In the genomic region with DNA sequence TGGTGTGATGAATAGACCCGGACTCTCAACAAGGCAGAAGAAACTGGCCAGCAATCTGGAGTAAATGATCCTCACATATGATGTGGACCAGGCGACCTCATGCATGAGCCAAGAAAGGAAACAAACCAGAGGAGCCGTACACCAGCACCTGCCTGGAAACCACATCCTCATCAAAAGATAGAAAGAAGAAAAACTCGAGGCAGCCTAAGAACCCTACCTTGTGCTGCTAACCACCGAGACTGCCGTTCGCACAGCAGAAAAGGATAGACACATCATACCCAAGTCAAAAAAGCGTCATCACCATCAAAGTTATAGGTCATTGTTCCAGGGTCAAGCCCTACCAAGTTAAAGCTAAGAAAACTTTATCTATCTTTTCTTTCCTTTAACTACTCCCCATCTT, we compare ENCODE assay signal across 11 cellular contexts.
DNase-seq lines count a peak whose midpoint lies in the region; ATAC-seq and TF ChIP-seq lines count a peak whose summit lies in the region.
"Had no signal": no experiment of that assay in that cellular context is flagged by ENCODE, and none has a peak within 500 bp of the region (broad histone marks: within the 10 kb centered on the region; RNA-seq: fewer than 3 reads in every experiment).

No MANE protein-coding gene starts in this region.

- peaks cover 22% of the 10 kb centered on the region for H3K4me1 ChIP-seq in CD8-positive, alpha-beta T cell (ENCODE audit: insufficient read depth, low read length)
- peaks cover 12% of the 10 kb centered on the region for H3K4me1 ChIP-seq in HAP-1
- H3K4me1 ChIP-seq: parathyroid adenoma had no signal

- no peak overlapping the region for H3K4me3 ChIP-seq in CD8-positive, alpha-beta T cell (ENCODE audit: low read depth, low read length)
- H3K4me3 ChIP-seq in HAP-1 = no peak overlapping the region

- in situ Hi-C loops in HAP-1 (cut with MboI; ENCODE audit: low sequenced_read_pairs) = loop anchor here (25.0 kb wide), 1 partner anchor 339 kb away; no protein-coding TSS in a partner anchor

- H3K9me3 ChIP-seq in CD8-positive, alpha-beta T cell (ENCODE audit: low read length) = no peaks in the 10 kb centered on the region
- no peaks in the 10 kb centered on the region; the same call in 1 of the 2 replicates for H3K9me3 ChIP-seq in HAP-1

- no peak overlapping the region for H3K27ac ChIP-seq in CD8-positive, alpha-beta T cell (ENCODE audit: low read depth, low read length)
- H3K27ac ChIP-seq: brain microvascular endothelial cell, KMS-11, parathyroid adenoma had no signal

- peak overlapping the region; percentile 73 for H3K27ac Mint-ChIP-seq in CD8-positive, alpha-beta T cell
- H3K27ac Mint-ChIP-seq in memory B cell = peak overlapping the region; percentile 25

- POLR2A ChIA-PET in CD8-positive, alpha-beta T cell (lab: Charles Lee) = interaction anchor here (0.7 kb wide), 1 partner anchor 15 kb away, joined by 3 read pairs; no protein-coding TSS in a partner anchor

- H3K27me3 Mint-ChIP-seq in CD8-positive, alpha-beta T cell (ENCODE audit: low read depth) = no peaks in the 10 kb centered on the region
- no peaks in the 10 kb centered on the region for H3K27me3 Mint-ChIP-seq in memory B cell

- H3K27me3 ChIP-seq in CD8-positive, alpha-beta T cell (ENCODE audit: insufficient read depth, low read length) = no peaks in the 10 kb centered on the region
- H3K27me3 ChIP-seq in HAP-1 (ENCODE audit: low read depth) = no peaks in the 10 kb centered on the region
- H3K27me3 ChIP-seq: brain microvascular endothelial cell had no signal

- no peaks in the 10 kb centered on the region for H3K36me3 ChIP-seq in CD8-positive, alpha-beta T cell (ENCODE audit: insufficient read depth, low read length)
- no peaks in the 10 kb centered on the region for H3K36me3 ChIP-seq in HAP-1 (replicated peaks)
- H3K36me3 ChIP-seq: brain microvascular endothelial cell had no signal

- intact Hi-C loops in CD8-positive, alpha-beta T cell (cut with DNase I, micrococcal nuclease) = no loop called here

- H3K4me3 Mint-ChIP-seq in CD8-positive, alpha-beta T cell = peak overlapping the region; percentile 1
- H3K4me3 Mint-ChIP-seq in memory B cell = peak overlapping the region; percentile 31

- no peak for TF ChIP-seq CTCF in CD8-positive, alpha-beta T cell (IDR thresholded peaks at IDR 0.05)

- CTCF ChIA-PET in CD8-positive, alpha-beta T cell (lab: Charles Lee) = interaction anchor here (1.1 to 2.8 kb wide), 2 partner anchors 14 to 35 kb away, joined by 3 to 11 read pairs; no protein-coding TSS in a partner anchor

- H3K9me3 Mint-ChIP-seq in CD8-positive, alpha-beta T cell = no peaks in the 10 kb centered on the region
- H3K9me3 Mint-ChIP-seq in memory B cell = peaks cover 4% of the 10 kb centered on the region

- peak; percentile 94 for ATAC-seq in CD8-positive, alpha-beta T cell
- ATAC-seq in HG02884 (IDR thresholded peaks at IDR 0.05; ENCODE audit: unreplicated experiment) (peak; percentile 59), memory B cell (ENCODE audit: low read depth) (peak; percentile 68)

- H3K4me1 Mint-ChIP-seq in CD8-positive, alpha-beta T cell (ENCODE audit: low read depth) = peaks cover 30% of the 10 kb centered on the region
- peaks cover 23% of the 10 kb centered on the region for H3K4me1 Mint-ChIP-seq in memory B cell

- DNase-seq in CD8-positive, alpha-beta T cell = peak; percentile 2 to 70 (median 40)
- peak; percentile 34 to 52 for DNase-seq in activated CD4-positive, alpha-beta T cell treated with anti-CD3 and anti-CD28 coated beads, Interleukin-2, amount 50 U/mL, for 48 hours
- peak in 1 of 2 donors; percentile 1 for DNase-seq in memory B cell (ENCODE audit: low spot score in 2 of 2)
- DNase-seq in cortex of kidney (lab: John Stamatoyannopoulos, UW) = no peak
- DNase-seq in ecto neural progenitor cell (ENCODE audit: low spot score) = no peak
- DNase-seq in NCI-H226 = no peak
- DNase-seq in HAP-1 (ENCODE audit: low spot score in 2 of 2) = no peak
- DNase-seq: brain microvascular endothelial cell had no signal

- peaks cover 7% of the 10 kb centered on the region for H3K36me3 Mint-ChIP-seq in CD8-positive, alpha-beta T cell
- H3K36me3 Mint-ChIP-seq in memory B cell = peaks cover 10% of the 10 kb centered on the region

Comparison
In these comparisons a context has a peak if more than half of its experiments do, and no peak if none do; other contexts are left out.
1. DNase-seq: peak in CD8-positive, alpha-beta T cell (7 of 7) and activated CD4-positive, alpha-beta T cell treated with anti-CD3 and anti-CD28 coated beads, Interleukin-2, amount 50 U/mL, for 48 hours (2 of 2); none in cortex of kidney (single experiment), ecto neural progenitor cell (single experiment), NCI-H226 (single experiment) and HAP-1 (0 of 2).
2. Peak in every context shown above with its lines, with median percentiles within 50 percentile points of each other: ATAC-seq.